Comparison of ENCODE assay signal across 16 cellular contexts in the genomic region with DNA sequence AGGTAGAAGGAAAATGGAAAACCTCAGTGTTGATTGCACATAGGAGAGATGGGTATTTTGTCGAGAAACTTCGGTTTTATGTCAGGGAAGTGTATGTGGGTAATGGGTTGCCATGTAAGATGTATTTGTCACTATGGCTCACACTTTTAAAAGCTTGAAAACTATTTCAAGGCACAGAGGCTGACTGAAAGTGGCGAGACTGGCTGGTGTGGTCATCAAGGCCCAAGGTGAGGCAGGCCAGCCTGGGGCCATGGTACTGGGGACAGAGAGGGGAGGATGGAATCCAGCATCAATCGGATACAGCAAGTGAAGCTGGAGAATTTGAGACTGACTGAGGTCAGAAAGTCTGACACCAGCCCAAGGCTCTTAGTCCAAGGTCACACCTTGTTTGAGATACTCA. TPM values are rescaled to one million over a fixed set of nuclear protein-coding genes. Genes with fewer than 3 reads are reported as not detected.
A peak's percentile ranks its signal among the peaks of the same experiment; 100 is the strongest.
DNase-seq lines count a peak whose midpoint lies in the region; ATAC-seq and TF ChIP-seq lines count a peak whose summit lies in the region.
"Had no signal": no experiment of that assay in that cellular context is flagged by ENCODE, and none has a peak within 500 bp of the region (broad histone marks: within the 10 kb centered on the region; RNA-seq: fewer than 3 reads in every experiment).

No MANE protein-coding gene starts in this region.

- H3K4me3 ChIP-seq in gastroesophageal sphincter (no peak overlapping the region), colonic mucosa (no peak overlapping the region)
- H3K4me3 ChIP-seq: Peyer's patch had no signal

- H3K79me1 ChIP-seq in H9 (ENCODE audit: insufficient read depth, low read depth, low read length, poor library complexity, severe bottlenecking), result no peaks in the 10 kb centered on the region

- intact Hi-C loops in colonic mucosa (cut with DNase I), result no loop called here

- H3K9me3 ChIP-seq in H9 (ENCODE audit: control insufficient read depth, low read depth, low read length) (no peaks in the 10 kb centered on the region), gastroesophageal sphincter (no peaks in the 10 kb centered on the region), colonic mucosa (no peaks in the 10 kb centered on the region)
- H3K9me3 ChIP-seq: Peyer's patch had no signal

- no peaks in the 10 kb centered on the region for H4K20me1 ChIP-seq in H9 (ENCODE audit: control insufficient read depth, insufficient read depth, insufficient read length)

- no peaks in the 10 kb centered on the region for H3K27me3 Mint-ChIP-seq in H9 (ENCODE audit: low read depth)
- H3K27me3 Mint-ChIP-seq in activated T-helper 17 cell treated with anti-CD3 and anti-CD28 coated beads, Interleukin-2, amount 50 U/mL, for 72 hours, result no peaks in the 10 kb centered on the region

- no peak overlapping the region for H3K18ac ChIP-seq in H9 (ENCODE audit: insufficient read length, low read depth, low read length)

- H3K27ac Mint-ChIP-seq in H9, result peak overlapping the region in 2 of 3 experiments; percentile 69 to 72; a peak in 3 of 7 replicates
- H3K27ac Mint-ChIP-seq in activated T-helper 17 cell treated with anti-CD3 and anti-CD28 coated beads, Interleukin-2, amount 50 U/mL, for 72 hours, result peak overlapping the region; percentile 71

- TF ChIP-seq POLR2A in gastroesophageal sphincter (IDR thresholded peaks at IDR 0.05), result no peak

- no peak overlapping the region for H2BK12ac ChIP-seq in H9 (ENCODE audit: insufficient read length, low read depth, low read length)

- H2BK20ac ChIP-seq in H9 (ENCODE audit: low read depth, low read length, poor library complexity, severe bottlenecking), result no peak overlapping the region

- no peak for ATAC-seq in activated T-helper 17 cell treated with anti-CD3 and anti-CD28 coated beads, Interleukin-2, amount 50 U/mL, for 72 hours (replicated peaks)
- no peak for ATAC-seq in gastroesophageal sphincter
- no peak for ATAC-seq in GM18858 (IDR thresholded peaks at IDR 0.05; ENCODE audit: unreplicated experiment)

- H3K56ac ChIP-seq in H9 (ENCODE audit: insufficient read length, low read depth, low read length), result no peak overlapping the region

- no peak overlapping the region for H3K27ac ChIP-seq in H9 (ENCODE audit: insufficient read length, low read depth, low read length)
- H3K27ac ChIP-seq in gastroesophageal sphincter, result peak overlapping the region in 3 of 4 donors; percentile 69 to 89 (median 88)
- peak overlapping the region; percentile 62 for H3K27ac ChIP-seq in temporal lobe (ENCODE audit: low read depth, low read length)
- no peak overlapping the region for H3K27ac ChIP-seq in colonic mucosa
- H3K27ac ChIP-seq: Peyer's patch had no signal

- no peak overlapping the region for H2AFZ ChIP-seq in H9 (ENCODE audit: low read length)

- H3K36me3 ChIP-seq in gastroesophageal sphincter, result peaks cover 0 to 49% of the 10 kb centered on the region in 2 donors
- peaks cover 4% of the 10 kb centered on the region for H3K36me3 ChIP-seq in colonic mucosa

- no peak overlapping the region for H3K4ac ChIP-seq in H9 (ENCODE audit: low read depth, low read length)

- TF ChIP-seq CTCF in H9 (conservative IDR thresholded peaks at IDR 0.05) (no peak), gastroesophageal sphincter (IDR thresholded peaks at IDR 0.05) (no peak), colonic mucosa (IDR thresholded peaks at IDR 0.05) (no peak)

- H3K27me3 ChIP-seq in H9 (ENCODE audit: insufficient read depth, low read length) (no peaks in the 10 kb centered on the region), gastroesophageal sphincter (no peaks in the 10 kb centered on the region), colonic mucosa (no peaks in the 10 kb centered on the region)
- H3K27me3 ChIP-seq: Peyer's patch had no signal

- H3T11ph ChIP-seq in H9 (ENCODE audit: low read length), result no peak overlapping the region

- no peak overlapping the region for H2BK5ac ChIP-seq in H9 (ENCODE audit: insufficient read length, low read length)

- WGBS in H9 (ENCODE audit: extremely low coverage, insufficient read length, low lambda C conversion rate), result no CpG with 5 or more reads among the region's 4 CpGs
- WGBS in gastroesophageal sphincter (ENCODE audit: low coverage in 1 of 2), 2 donors, result 97 to 100% methylated on average over 2 to 3 of the region's 4 CpGs

- H3K4me1 ChIP-seq in H9 (ENCODE audit: insufficient read depth, low read length), result 0 out of 2 replicates have a peak, but pooled peaks cover 2% of the 10 kb centered on the region
- peaks cover 9 to 56% (median 28%) of the 10 kb centered on the region in 3 donors for H3K4me1 ChIP-seq in gastroesophageal sphincter
- H3K4me1 ChIP-seq in colonic mucosa, result peaks cover 7% of the 10 kb centered on the region

- no peak overlapping the region for H3K4me3 Mint-ChIP-seq in H9
- H3K4me3 Mint-ChIP-seq in activated T-helper 17 cell treated with anti-CD3 and anti-CD28 coated beads, Interleukin-2, amount 50 U/mL, for 72 hours, result no peak overlapping the region
- H3K4me3 Mint-ChIP-seq: CD8-positive, alpha-beta memory T cell had no signal

- no peak overlapping the region for H2BK15ac ChIP-seq in H9 (ENCODE audit: low read depth, low read length)

- no peak overlapping the region for H4K91ac ChIP-seq in H9 (ENCODE audit: insufficient read length, low read depth, low read length)

- peaks cover 2 to 3% of the 10 kb centered on the region in 2 experiments; a peak in 1 of 4 replicates for H3K4me1 Mint-ChIP-seq in H9
- H3K4me1 Mint-ChIP-seq in activated T-helper 17 cell treated with anti-CD3 and anti-CD28 coated beads, Interleukin-2, amount 50 U/mL, for 72 hours, result no peaks in the 10 kb centered on the region

- no peak overlapping the region for H4K5ac ChIP-seq in H9 (ENCODE audit: insufficient read length, low read depth, low read length)

- no peak overlapping the region for H4K8ac ChIP-seq in H9 (replicated peaks; ENCODE audit: insufficient read length, low read depth, low read length)

- no peak for TF ChIP-seq EP300 in gastroesophageal sphincter (IDR thresholded peaks at IDR 0.05)

- no peaks in the 10 kb centered on the region for H3K9me3 Mint-ChIP-seq in H9
- H3K9me3 Mint-ChIP-seq in activated T-helper 17 cell treated with anti-CD3 and anti-CD28 coated beads, Interleukin-2, amount 50 U/mL, for 72 hours, result no peaks in the 10 kb centered on the region
- H3K9me3 Mint-ChIP-seq: CD8-positive, alpha-beta memory T cell had no signal

- no peak overlapping the region for H3K9ac ChIP-seq in H9 (ENCODE audit: extremely low read depth, insufficient read length, low read length)
- H3K9ac ChIP-seq in colonic mucosa (ENCODE audit: low read depth in 2 of 2, low read length in 2 of 2), result no peak overlapping the region

- no peak overlapping the region for H2BK120ac ChIP-seq in H9 (ENCODE audit: low read depth, low read length, poor library complexity, severe bottlenecking)

- H3K14ac ChIP-seq in H9 (ENCODE audit: insufficient read depth, low read length), result no peak overlapping the region

- H3K23me2 ChIP-seq in H9 (ENCODE audit: insufficient read length, low read depth, low read length, poor library complexity, severe bottlenecking), result no peaks in the 10 kb centered on the region

- H3K4me2 ChIP-seq in H9 (ENCODE audit: insufficient read depth, insufficient read length, low read length), result no peak overlapping the region

- no peak for DNase-seq in H9
- no peak for DNase-seq in NCI-H2029 (lab: John Stamatoyannopoulos, UW)
- DNase-seq in colonic mucosa, result no peak
- DNase-seq: CD8-positive, alpha-beta memory T cell; DMS79; HCEC 1CT; NCI-H1105 treated with DMSO at 0.1 percent for 48 hours; NCI-H1694 treated with DMSO at 0.1 percent for 48 hours; NCI-H226; NCI-H524 treated with DMSO at 0.1 percent for 48 hours; Peyer's patch; Right ventricle myocardium superior had no signal

- peaks cover 9 to 22% (median 17%) of the 10 kb centered on the region in 3 experiments; a peak in 6 of 7 replicates for H3K36me3 Mint-ChIP-seq in H9 (ENCODE audit: insufficient read depth in 1 of 3, low read depth in 3 of 3)
- peaks cover 79% of the 10 kb centered on the region for H3K36me3 Mint-ChIP-seq in activated T-helper 17 cell treated with anti-CD3 and anti-CD28 coated beads, Interleukin-2, amount 50 U/mL, for 72 hours (ENCODE audit: low read depth)

- no peaks in the 10 kb centered on the region for H3K79me2 ChIP-seq in H9 (ENCODE audit: insufficient read depth, low read length)

- no peak overlapping the region for H3K23ac ChIP-seq in H9 (ENCODE audit: insufficient read length, low read depth, low read length)

- no peak overlapping the region for H2AK5ac ChIP-seq in H9 (ENCODE audit: insufficient read length, low read length)

RNA-seq across cellular contexts. Expression of a gene that starts 51.8 kb away (rescaled TPM):
- total RNA-seq in H9 (2021) (9.6 and 10.5 TPM in 2 replicates), gastroesophageal sphincter (10 to 100 TPM; 21.6 to 29.1 (median 24.4) TPM), temporal lobe (5.2 TPM), colonic mucosa (10 to 100 TPM; 28.5 to 28.7 TPM)
- 10 to 100 TPM; 45.2 to 62.1 TPM for total RNA-seq in activated T-helper 17 cell treated with anti-CD3 and anti-CD28 coated beads, Interleukin-2, amount 50 U/mL, for 72 hours

Comparison
In these comparisons a context has a peak if more than half of its experiments do, and no peak if none do; other contexts are left out.
1. H3K27ac ChIP-seq: peak in gastroesophageal sphincter (3 of 4) and temporal lobe (single experiment); none in H9 (single experiment) and colonic mucosa (single experiment).